Comparison of ENCODE assay signal across 8 cellular contexts in genomic region chr3:38136807-38137614, GRCh38. TPM values are rescaled to one million over a fixed set of nuclear protein-coding genes. Genes with fewer than 3 reads are reported as not detected.
DNase-seq lines count a peak whose midpoint lies in the region; ATAC-seq and TF ChIP-seq lines count a peak whose summit lies in the region.

TSS of gene ACAA1 (minus strand) at chr3:38137127. CDS start at chr3:38137035, 92 bp downstream.

- peak; percentile 82 for TF ChIP-seq POLR2A in GM15510 (IDR thresholded peaks at IDR 0.05; ENCODE audit: borderline replicate concordance, extremely low read depth, insufficient read length)

- H3K4me3 Mint-ChIP-seq in T-helper 17 cell (peak within 1 kb of the TSS; percentile 99), progenitor cell of endocrine pancreas (ENCODE audit: low read depth) (peak within 1 kb of the TSS; percentile 98)

- H3K27ac Mint-ChIP-seq in T-helper 17 cell: peak within 1 kb of the TSS; percentile 97
- H3K27ac Mint-ChIP-seq in progenitor cell of endocrine pancreas: peak within 1 kb of the TSS; percentile 98

- intact Hi-C loops in left cardiac atrium (cut with DNase I): loop anchor here in 1 of 2 donors (10.0 kb wide), 1 partner anchor 108 kb away; no protein-coding TSS in a partner anchor

- H3K36me3 Mint-ChIP-seq in T-helper 17 cell (ENCODE audit: low read depth) (peaks cover 6% of the 10 kb centered on the region), progenitor cell of endocrine pancreas (ENCODE audit: insufficient read depth) (peaks cover 7% of the 10 kb centered on the region)

- ATAC-seq in HG02885 (IDR thresholded peaks at IDR 0.05; ENCODE audit: poor library complexity, unreplicated experiment) (peak; percentile 90), T-helper 17 cell (peak; percentile 92), left cardiac atrium (peak; percentile 95 to 97)

- no peaks in the 10 kb centered on the region for H3K9me3 ChIP-seq in T-helper 17 cell (ENCODE audit: control insufficient read depth, low read length, poor library complexity, severe bottlenecking)

- no peaks in the 10 kb centered on the region for H3K27me3 Mint-ChIP-seq in T-helper 17 cell
- no peaks in the 10 kb centered on the region for H3K27me3 Mint-ChIP-seq in progenitor cell of endocrine pancreas

- H3K4me1 Mint-ChIP-seq in T-helper 17 cell (peaks cover 61% of the 10 kb centered on the region), progenitor cell of endocrine pancreas (ENCODE audit: low read depth) (peaks cover 56% of the 10 kb centered on the region)

- no peak for TF ChIP-seq CTCF in progenitor cell of endocrine pancreas (IDR thresholded peaks at IDR 0.05; ENCODE audit: unreplicated experiment)

- H3K9me3 Mint-ChIP-seq in progenitor cell of endocrine pancreas (ENCODE audit: low read depth): no peaks in the 10 kb centered on the region

- DNase-seq in NCI-H1694 treated with DMSO at 0.1 percent for 48 hours (lab: John Stamatoyannopoulos, UW) (peak; percentile 73), T-helper 17 cell (peak; percentile 89 to 96 (median 93)), amygdala (lab: John Stamatoyannopoulos, UW) (peak; percentile 82 to 100 (median 99)), left cardiac atrium (peak; percentile 100), progenitor cell of endocrine pancreas (ENCODE audit: low spot score, unreplicated experiment) (peak; percentile 96), ureter (ENCODE audit: low spot score) (peak; percentile 100)

RNA-seq across cellular contexts. Expression of gene ACAA1, which starts in this region (rescaled TPM):
- total RNA-seq in T-helper 17 cell (10 to 100 TPM; 78.2 to 79.3 TPM), left cardiac atrium (10 to 100 TPM; 73.8 to 80.8 TPM), progenitor cell of endocrine pancreas (97.8 and 104 TPM in 2 replicates), ureter (135 TPM)

Comparison
In these comparisons a context has a peak if more than half of its experiments do, and no peak if none do; other contexts are left out.
1. Peak in every context shown above with its lines: DNase-seq and ATAC-seq.